ENCODE assay signal across 1 cellular context in genomic region chr7:108863221-108863848, GRCh38.
TF ChIP-seq lines count a peak whose summit lies in the region.

No MANE protein-coding gene starts in this region.

TF ChIP-seq in H1, 55 proteins besides CTCF, POLR2A, EP300 and RAD21 (continued from another document):
- TF ChIP-seq SRF (IDR thresholded peaks at IDR 0.05; ENCODE audit: low read depth, low read length): no peak
- no peak for TF ChIP-seq POLR2AphosphoS5 (IDR thresholded peaks at IDR 0.05; ENCODE audit: low read depth, low read length)
- TF ChIP-seq ASH2L (IDR thresholded peaks at IDR 0.05; ENCODE audit: low read length): no peak
- no peak for TF ChIP-seq CBX5 (IDR thresholded peaks at IDR 0.05; ENCODE audit: low read depth, low read length)
- TF ChIP-seq NANOG (IDR thresholded peaks at IDR 0.05; ENCODE audit: insufficient read depth, low read depth, low read length, poor library complexity, severe bottlenecking): no peak
- no peak for TF ChIP-seq EZH2 (IDR thresholded peaks at IDR 0.05; ENCODE audit: low read depth, low read length, severe bottlenecking)
- no peak for TF ChIP-seq CHD2 (IDR thresholded peaks at IDR 0.05; ENCODE audit: low read length)
- no peak for TF ChIP-seq TAF7 (optimal IDR thresholded peaks at IDR 0.05; ENCODE audit: borderline replicate concordance, low read depth, low read length)
- TF ChIP-seq, protein P1, sequence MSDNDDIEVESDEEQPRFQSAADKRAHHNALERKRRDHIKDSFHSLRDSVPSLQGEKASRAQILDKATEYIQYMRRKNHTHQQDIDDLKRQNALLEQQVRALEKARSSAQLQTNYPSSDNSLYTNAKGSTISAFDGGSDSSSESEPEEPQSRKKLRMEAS (IDR thresholded peaks at IDR 0.05): no peak
- no peak for TF ChIP-seq SIX5 (IDR thresholded peaks at IDR 0.05; ENCODE audit: low read depth, low read length)
- no peak for TF ChIP-seq BCL11A (IDR thresholded peaks at IDR 0.05; ENCODE audit: low read depth in 2 of 2, low read length in 2 of 2)
- no peak for TF ChIP-seq CHD1 (IDR thresholded peaks at IDR 0.05; ENCODE audit: low read depth, low read length)
- TF ChIP-seq SP1 (IDR thresholded peaks at IDR 0.05; ENCODE audit: low read depth, low read length): no peak
